In the genomic region with DNA sequence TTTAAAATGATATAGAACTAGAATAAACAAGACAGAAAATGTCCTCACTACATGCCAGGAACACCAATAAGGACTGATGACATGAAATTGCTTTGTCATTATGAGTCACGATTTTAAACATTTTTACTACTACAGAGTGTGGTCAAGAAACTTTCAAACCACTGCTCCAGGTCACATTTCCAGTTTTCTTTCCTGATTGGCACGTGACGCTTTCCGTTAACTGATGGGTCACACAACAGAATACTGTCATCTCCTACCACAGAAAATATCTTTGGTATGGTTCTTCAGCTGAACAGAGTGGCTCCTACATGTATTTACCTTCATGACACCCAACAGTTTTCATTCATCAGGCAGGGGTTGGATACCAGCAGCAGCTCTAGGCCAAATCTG, we compare ENCODE assay signal across 1 cellular context.
TF ChIP-seq lines count a peak whose summit lies in the region.

No MANE protein-coding gene starts in this region.

TF ChIP-seq in K562, 482 proteins besides CTCF, POLR2A, EP300 and RAD21 (continued from another document):
- TF ChIP-seq, protein P1, sequence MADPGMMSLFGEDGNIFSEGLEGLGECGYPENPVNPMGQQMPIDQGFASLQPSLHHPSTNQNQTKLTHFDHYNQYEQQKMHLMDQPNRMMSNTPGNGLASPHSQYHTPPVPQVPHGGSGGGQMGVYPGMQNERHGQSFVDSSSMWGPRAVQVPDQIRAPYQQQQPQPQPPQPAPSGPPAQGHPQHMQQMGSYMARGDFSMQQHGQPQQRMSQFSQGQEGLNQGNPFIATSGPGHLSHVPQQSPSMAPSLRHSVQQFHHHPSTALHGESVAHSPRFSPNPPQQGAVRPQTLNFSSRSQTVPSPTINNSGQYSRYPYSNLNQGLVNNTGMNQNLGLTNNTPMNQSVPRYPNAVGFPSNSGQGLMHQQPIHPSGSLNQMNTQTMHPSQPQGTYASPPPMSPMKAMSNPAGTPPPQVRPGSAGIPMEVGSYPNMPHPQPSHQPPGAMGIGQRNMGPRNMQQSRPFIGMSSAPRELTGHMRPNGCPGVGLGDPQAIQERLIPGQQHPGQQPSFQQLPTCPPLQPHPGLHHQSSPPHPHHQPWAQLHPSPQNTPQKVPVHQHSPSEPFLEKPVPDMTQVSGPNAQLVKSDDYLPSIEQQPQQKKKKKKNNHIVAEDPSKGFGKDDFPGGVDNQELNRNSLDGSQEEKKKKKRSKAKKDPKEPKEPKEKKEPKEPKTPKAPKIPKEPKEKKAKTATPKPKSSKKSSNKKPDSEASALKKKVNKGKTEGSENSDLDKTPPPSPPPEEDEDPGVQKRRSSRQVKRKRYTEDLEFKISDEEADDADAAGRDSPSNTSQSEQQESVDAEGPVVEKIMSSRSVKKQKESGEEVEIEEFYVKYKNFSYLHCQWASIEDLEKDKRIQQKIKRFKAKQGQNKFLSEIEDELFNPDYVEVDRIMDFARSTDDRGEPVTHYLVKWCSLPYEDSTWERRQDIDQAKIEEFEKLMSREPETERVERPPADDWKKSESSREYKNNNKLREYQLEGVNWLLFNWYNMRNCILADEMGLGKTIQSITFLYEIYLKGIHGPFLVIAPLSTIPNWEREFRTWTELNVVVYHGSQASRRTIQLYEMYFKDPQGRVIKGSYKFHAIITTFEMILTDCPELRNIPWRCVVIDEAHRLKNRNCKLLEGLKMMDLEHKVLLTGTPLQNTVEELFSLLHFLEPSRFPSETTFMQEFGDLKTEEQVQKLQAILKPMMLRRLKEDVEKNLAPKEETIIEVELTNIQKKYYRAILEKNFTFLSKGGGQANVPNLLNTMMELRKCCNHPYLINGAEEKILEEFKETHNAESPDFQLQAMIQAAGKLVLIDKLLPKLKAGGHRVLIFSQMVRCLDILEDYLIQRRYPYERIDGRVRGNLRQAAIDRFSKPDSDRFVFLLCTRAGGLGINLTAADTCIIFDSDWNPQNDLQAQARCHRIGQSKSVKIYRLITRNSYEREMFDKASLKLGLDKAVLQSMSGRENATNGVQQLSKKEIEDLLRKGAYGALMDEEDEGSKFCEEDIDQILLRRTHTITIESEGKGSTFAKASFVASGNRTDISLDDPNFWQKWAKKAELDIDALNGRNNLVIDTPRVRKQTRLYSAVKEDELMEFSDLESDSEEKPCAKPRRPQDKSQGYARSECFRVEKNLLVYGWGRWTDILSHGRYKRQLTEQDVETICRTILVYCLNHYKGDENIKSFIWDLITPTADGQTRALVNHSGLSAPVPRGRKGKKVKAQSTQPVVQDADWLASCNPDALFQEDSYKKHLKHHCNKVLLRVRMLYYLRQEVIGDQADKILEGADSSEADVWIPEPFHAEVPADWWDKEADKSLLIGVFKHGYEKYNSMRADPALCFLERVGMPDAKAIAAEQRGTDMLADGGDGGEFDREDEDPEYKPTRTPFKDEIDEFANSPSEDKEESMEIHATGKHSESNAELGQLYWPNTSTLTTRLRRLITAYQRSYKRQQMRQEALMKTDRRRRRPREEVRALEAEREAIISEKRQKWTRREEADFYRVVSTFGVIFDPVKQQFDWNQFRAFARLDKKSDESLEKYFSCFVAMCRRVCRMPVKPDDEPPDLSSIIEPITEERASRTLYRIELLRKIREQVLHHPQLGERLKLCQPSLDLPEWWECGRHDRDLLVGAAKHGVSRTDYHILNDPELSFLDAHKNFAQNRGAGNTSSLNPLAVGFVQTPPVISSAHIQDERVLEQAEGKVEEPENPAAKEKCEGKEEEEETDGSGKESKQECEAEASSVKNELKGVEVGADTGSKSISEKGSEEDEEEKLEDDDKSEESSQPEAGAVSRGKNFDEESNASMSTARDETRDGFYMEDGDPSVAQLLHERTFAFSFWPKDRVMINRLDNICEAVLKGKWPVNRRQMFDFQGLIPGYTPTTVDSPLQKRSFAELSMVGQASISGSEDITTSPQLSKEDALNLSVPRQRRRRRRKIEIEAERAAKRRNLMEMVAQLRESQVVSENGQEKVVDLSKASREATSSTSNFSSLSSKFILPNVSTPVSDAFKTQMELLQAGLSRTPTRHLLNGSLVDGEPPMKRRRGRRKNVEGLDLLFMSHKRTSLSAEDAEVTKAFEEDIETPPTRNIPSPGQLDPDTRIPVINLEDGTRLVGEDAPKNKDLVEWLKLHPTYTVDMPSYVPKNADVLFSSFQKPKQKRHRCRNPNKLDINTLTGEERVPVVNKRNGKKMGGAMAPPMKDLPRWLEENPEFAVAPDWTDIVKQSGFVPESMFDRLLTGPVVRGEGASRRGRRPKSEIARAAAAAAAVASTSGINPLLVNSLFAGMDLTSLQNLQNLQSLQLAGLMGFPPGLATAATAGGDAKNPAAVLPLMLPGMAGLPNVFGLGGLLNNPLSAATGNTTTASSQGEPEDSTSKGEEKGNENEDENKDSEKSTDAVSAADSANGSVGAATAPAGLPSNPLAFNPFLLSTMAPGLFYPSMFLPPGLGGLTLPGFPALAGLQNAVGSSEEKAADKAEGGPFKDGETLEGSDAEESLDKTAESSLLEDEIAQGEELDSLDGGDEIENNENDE (IDR thresholded peaks at IDR 0.05; ENCODE audit: low read depth, low read length), result no peak
- TF ChIP-seq E2F3 (CRISPR knock-in tag; IDR thresholded peaks at IDR 0.05), result no peak
TF ChIP-seq in K562: peak in this region for 39.
